Comparison of ENCODE assay signal across 30 cellular contexts in genomic region chr2:107685587-107685986, GRCh38.
"Had no signal": no experiment of that assay in that cellular context is flagged by ENCODE, and none has a peak within 500 bp of the region (broad histone marks: within the 10 kb centered on the region; RNA-seq: fewer than 3 reads in every experiment).

No MANE protein-coding gene starts in this region.

- H3K27ac ChIP-seq: ascending aorta, breast epithelium, cardiac muscle cell, colonic mucosa had no signal

- H3K36me3 ChIP-seq: ascending aorta, breast epithelium, cardiac muscle cell, colonic mucosa had no signal

- DNase-seq: activated CD4-positive, alpha-beta memory T cell treated with anti-CD3 and anti-CD28 coated beads for 36 hours; activated CD4-positive, alpha-beta T cell treated with anti-CD3 and anti-CD28 coated beads for 36 hours; activated CD4-positive, alpha-beta T cell treated with anti-CD3 and anti-CD28 coated beads, Interleukin-2, amount 10 ng/mL, durations not matched to agents 24 days and 14 days; activated CD4-positive, CD25-positive, alpha-beta regulatory T cell; activated CD4-positive, CD25-positive, alpha-beta regulatory T cell treated with anti-CD3 and anti-CD28 coated beads, Interleukin-2, amount 50 U/mL, for 72 hours; activated CD8-positive, alpha-beta memory T cell treated with anti-CD3 and anti-CD28 coated beads, Interleukin-2, amount 10 ng/mL, durations not matched to agents 7 days and 5 days; activated CD8-positive, alpha-beta memory T cell treated with anti-CD3 and anti-CD28 coated beads, Interleukin-2, amount 50 U/mL, for 4 hours; activated CD8-positive, alpha-beta T cell treated with anti-CD3 and anti-CD28 coated beads, Interleukin-2, amount 10 ng/mL, durations not matched to agents 7 days and 5 days; activated effector memory CD4-positive, alpha-beta T cell treated with anti-CD3 and anti-CD28 coated beads, Interleukin-2, amount 50 U/mL, for 16 hours; activated naive CD4-positive, alpha-beta T cell treated with anti-CD3 and anti-CD28 coated beads for 36 hours; activated naive CD8-positive, alpha-beta T cell treated with anti-CD3 and anti-CD28 coated beads, Interleukin-2, amount 10 ng/mL, durations not matched to agents 7 days and 5 days; activated T-cell treated with anti-CD3 and anti-CD28 coated beads, Interleukin-2, amount 50 U/mL, for 1 hour; activated T-cell treated with anti-CD3 and anti-CD28 coated beads, Interleukin-2, amount 50 U/mL, for 48 hours; central memory CD4-positive, alpha-beta T cell; cerebellar nuclear complex; colonic mucosa; effector CD8-positive, alpha-beta T cell; foreskin fibroblast; head of caudate nucleus; T-helper 17 cell; T1000 had no signal

- H3K36me3 Mint-ChIP-seq: activated CD4-positive, alpha-beta memory T cell treated with anti-CD3 and anti-CD28 coated beads for 36 hours; activated CD8-positive, alpha-beta memory T cell treated with anti-CD3 and anti-CD28 coated beads, Interleukin-2, amount 10 ng/mL, durations not matched to agents 7 days and 5 days; activated naive CD4-positive, alpha-beta T cell treated with anti-CD3 and anti-CD28 coated beads, Interleukin-2, amount 50 U/mL, for 24 hours; activated naive CD8-positive, alpha-beta T cell treated with anti-CD3 and anti-CD28 coated beads, Interleukin-2, amount 10 ng/mL, durations not matched to agents 7 days and 5 days; brain had no signal

- H3K9me3 Mint-ChIP-seq: activated CD4-positive, alpha-beta memory T cell treated with anti-CD3 and anti-CD28 coated beads for 36 hours; activated naive CD4-positive, alpha-beta T cell treated with anti-CD3 and anti-CD28 coated beads for 36 hours; activated naive CD4-positive, alpha-beta T cell treated with anti-CD3 and anti-CD28 coated beads, Interleukin-2, amount 50 U/mL, for 24 hours; activated naive CD8-positive, alpha-beta T cell treated with anti-CD3 and anti-CD28 coated beads, Interleukin-2, amount 10 ng/mL, durations not matched to agents 7 days and 5 days; activated T-helper 1 cell treated with anti-CD3 and anti-CD28 coated beads, Interleukin-12 subunit alpha, Interleukin-12 subunit beta, Interleukin-2, Interleukin-4 antibody, amounts not matched to agents 30 ng/mL and 10 ng/mL and 1 ng/mL, durations not matched to agents 14 hours and 24 hours and 36 hours; activated T-helper 2 cell treated with anti-CD3 and anti-CD28 coated beads, Interferon-gamma antibody, Interleukin-2, Interleukin-4, amounts not matched to agents 10 μg/mL and 5 μg/mL and 100 μg/mL, durations not matched to agents 14 hours and 24 hours and 36 hours; brain; T-helper 2 cell treated with Interferon-gamma antibody and Interleukin-4, amounts not matched to agents 5 μg/mL and 100 μg/mL, for 36 hours had no signal

- H3K9me3 ChIP-seq: ascending aorta, breast epithelium, colonic mucosa had no signal

- H3K27ac Mint-ChIP-seq: activated CD4-positive, alpha-beta memory T cell treated with anti-CD3 and anti-CD28 coated beads for 36 hours; activated CD4-positive, alpha-beta T cell treated with anti-CD3 and anti-CD28 coated beads for 36 hours; activated CD4-positive, alpha-beta T cell treated with anti-CD3 and anti-CD28 coated beads, Interleukin-2, amount 10 ng/mL, durations not matched to agents 24 days and 14 days; activated CD8-positive, alpha-beta memory T cell treated with anti-CD3 and anti-CD28 coated beads, Interleukin-2, amount 10 ng/mL, durations not matched to agents 7 days and 5 days; activated CD8-positive, alpha-beta T cell treated with anti-CD3 and anti-CD28 coated beads, Interleukin-2, amount 10 ng/mL, durations not matched to agents 7 days and 5 days; activated naive CD4-positive, alpha-beta T cell treated with anti-CD3 and anti-CD28 coated beads for 36 hours; activated naive CD4-positive, alpha-beta T cell treated with anti-CD3 and anti-CD28 coated beads, Interleukin-2, amount 50 U/mL, for 24 hours; activated naive CD8-positive, alpha-beta T cell treated with anti-CD3 and anti-CD28 coated beads, Interleukin-2, amount 10 ng/mL, durations not matched to agents 7 days and 5 days; activated T-helper 1 cell treated with anti-CD3 and anti-CD28 coated beads, Interleukin-12 subunit alpha, Interleukin-12 subunit beta, Interleukin-2, Interleukin-4 antibody, amounts not matched to agents 30 ng/mL and 10 ng/mL and 1 ng/mL, durations not matched to agents 14 hours and 24 hours and 36 hours; activated T-helper 2 cell treated with anti-CD3 and anti-CD28 coated beads, Interferon-gamma antibody, Interleukin-2, Interleukin-4, amounts not matched to agents 10 μg/mL and 5 μg/mL and 100 μg/mL, durations not matched to agents 14 hours and 24 hours and 36 hours; T-helper 17 cell; T-helper 2 cell treated with Interferon-gamma antibody and Interleukin-4, amounts not matched to agents 5 μg/mL and 100 μg/mL, for 36 hours had no signal

- H3K27me3 ChIP-seq: ascending aorta, breast epithelium, cardiac muscle cell, colonic mucosa had no signal

- ATAC-seq: activated CD4-positive, alpha-beta T cell treated with anti-CD3 and anti-CD28 coated beads for 36 hours; activated CD8-positive, alpha-beta memory T cell treated with anti-CD3 and anti-CD28 coated beads, Interleukin-2, amount 10 ng/mL, durations not matched to agents 7 days and 5 days; activated CD8-positive, alpha-beta T cell treated with anti-CD3 and anti-CD28 coated beads, Interleukin-2, amount 10 ng/mL, durations not matched to agents 7 days and 5 days; esophagus mucosa; T-helper 17 cell had no signal

- H3K4me1 Mint-ChIP-seq: activated CD4-positive, alpha-beta T cell treated with anti-CD3 and anti-CD28 coated beads for 36 hours; activated CD4-positive, alpha-beta T cell treated with anti-CD3 and anti-CD28 coated beads, Interleukin-2, amount 10 ng/mL, durations not matched to agents 24 days and 14 days; activated CD8-positive, alpha-beta memory T cell treated with anti-CD3 and anti-CD28 coated beads, Interleukin-2, amount 10 ng/mL, durations not matched to agents 7 days and 5 days; activated naive CD4-positive, alpha-beta T cell treated with anti-CD3 and anti-CD28 coated beads, Interleukin-2, amount 50 U/mL, for 24 hours; activated naive CD8-positive, alpha-beta T cell treated with anti-CD3 and anti-CD28 coated beads, Interleukin-2, amount 10 ng/mL, durations not matched to agents 7 days and 5 days; T-helper 17 cell had no signal

- H3K4me1 ChIP-seq: ascending aorta, breast epithelium, colonic mucosa had no signal

- H3K4me3 ChIP-seq: ascending aorta, breast epithelium, cardiac muscle cell, colonic mucosa had no signal

- H3K4me3 Mint-ChIP-seq: activated CD4-positive, alpha-beta memory T cell treated with anti-CD3 and anti-CD28 coated beads for 36 hours; activated CD4-positive, alpha-beta T cell treated with anti-CD3 and anti-CD28 coated beads for 36 hours; activated CD4-positive, alpha-beta T cell treated with anti-CD3 and anti-CD28 coated beads, Interleukin-2, amount 10 ng/mL, durations not matched to agents 24 days and 14 days; activated CD8-positive, alpha-beta memory T cell treated with anti-CD3 and anti-CD28 coated beads, Interleukin-2, amount 10 ng/mL, durations not matched to agents 7 days and 5 days; activated CD8-positive, alpha-beta T cell treated with anti-CD3 and anti-CD28 coated beads, Interleukin-2, amount 10 ng/mL, durations not matched to agents 7 days and 5 days; activated naive CD4-positive, alpha-beta T cell treated with anti-CD3 and anti-CD28 coated beads for 36 hours; activated naive CD4-positive, alpha-beta T cell treated with anti-CD3 and anti-CD28 coated beads, Interleukin-2, amount 50 U/mL, for 24 hours; activated naive CD8-positive, alpha-beta T cell treated with anti-CD3 and anti-CD28 coated beads, Interleukin-2, amount 10 ng/mL, durations not matched to agents 7 days and 5 days; activated T-helper 1 cell treated with anti-CD3 and anti-CD28 coated beads, Interleukin-12 subunit alpha, Interleukin-12 subunit beta, Interleukin-2, Interleukin-4 antibody, amounts not matched to agents 30 ng/mL and 10 ng/mL and 1 ng/mL, durations not matched to agents 14 hours and 24 hours and 36 hours; brain; T-helper 17 cell; T-helper 2 cell treated with Interferon-gamma antibody and Interleukin-4, amounts not matched to agents 5 μg/mL and 100 μg/mL, for 36 hours had no signal

- H3K27me3 Mint-ChIP-seq: activated CD4-positive, alpha-beta memory T cell treated with anti-CD3 and anti-CD28 coated beads for 36 hours; activated CD4-positive, alpha-beta T cell treated with anti-CD3 and anti-CD28 coated beads for 36 hours; activated CD4-positive, alpha-beta T cell treated with anti-CD3 and anti-CD28 coated beads, Interleukin-2, amount 10 ng/mL, durations not matched to agents 24 days and 14 days; activated CD8-positive, alpha-beta memory T cell treated with anti-CD3 and anti-CD28 coated beads, Interleukin-2, amount 10 ng/mL, durations not matched to agents 7 days and 5 days; activated naive CD8-positive, alpha-beta T cell treated with anti-CD3 and anti-CD28 coated beads, Interleukin-2, amount 10 ng/mL, durations not matched to agents 7 days and 5 days; T-helper 17 cell had no signal
